Comparison of ENCODE assay signal across 8 cellular contexts in the genomic region with DNA sequence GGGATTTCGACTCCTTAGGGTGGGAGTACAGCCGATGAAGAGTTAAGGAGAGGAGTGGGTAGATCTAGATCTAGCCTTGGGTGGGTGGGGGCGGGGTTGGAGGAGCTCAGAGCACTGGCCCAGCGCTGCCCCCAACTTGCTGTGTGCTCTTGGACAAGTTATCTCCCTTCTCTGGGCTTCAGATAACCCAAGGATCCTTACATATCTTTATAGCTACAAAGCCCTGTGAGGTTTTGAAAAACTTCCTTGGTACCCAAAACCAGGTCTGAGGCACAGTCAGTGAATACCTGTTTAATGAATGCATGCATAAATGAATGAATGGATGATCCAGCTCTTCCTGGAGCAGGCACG. TPM values are rescaled to one million over a fixed set of nuclear protein-coding genes. Genes with fewer than 3 reads are reported as not detected.
DNase-seq lines count a peak whose midpoint lies in the region; ATAC-seq and TF ChIP-seq lines count a peak whose summit lies in the region.

No MANE protein-coding gene starts in this region.

- H3K9me3 ChIP-seq in stomach: no peaks in the 10 kb centered on the region

- H3K9me3 Mint-ChIP-seq in activated CD4-positive, alpha-beta T cell treated with anti-CD3 and anti-CD28 coated beads for 36 hours (ENCODE audit: low read depth): no peaks in the 10 kb centered on the region
- H3K9me3 Mint-ChIP-seq in activated CD8-positive, alpha-beta T cell treated with anti-CD3 and anti-CD28 coated beads for 36 hours: no peaks in the 10 kb centered on the region
- no peaks in the 10 kb centered on the region for H3K9me3 Mint-ChIP-seq in immature natural killer cell

- no peak for ATAC-seq in activated CD4-positive, alpha-beta T cell treated with anti-CD3 and anti-CD28 coated beads for 36 hours
- no peak for ATAC-seq in activated CD8-positive, alpha-beta T cell treated with anti-CD3 and anti-CD28 coated beads for 36 hours

- peak overlapping the region; percentile 95 for H3K27ac Mint-ChIP-seq in activated CD4-positive, alpha-beta T cell treated with anti-CD3 and anti-CD28 coated beads for 36 hours
- peak overlapping the region; percentile 94 for H3K27ac Mint-ChIP-seq in activated CD8-positive, alpha-beta T cell treated with anti-CD3 and anti-CD28 coated beads for 36 hours
- peak overlapping the region in 5 of 6 donors; percentile 72 to 85 (median 80) for H3K27ac Mint-ChIP-seq in immature natural killer cell

- H3K36me3 ChIP-seq in stomach: peaks cover 3 to 5% (median 4%) of the 10 kb centered on the region in 4 donors

- peaks cover 24% of the 10 kb centered on the region for H3K36me3 Mint-ChIP-seq in activated CD4-positive, alpha-beta T cell treated with anti-CD3 and anti-CD28 coated beads for 36 hours (ENCODE audit: low read depth)
- H3K36me3 Mint-ChIP-seq in activated CD8-positive, alpha-beta T cell treated with anti-CD3 and anti-CD28 coated beads for 36 hours (ENCODE audit: low read depth): peaks cover 28% of the 10 kb centered on the region
- peaks cover 0 to 5% (median 4%) of the 10 kb centered on the region in 3 donors for H3K36me3 Mint-ChIP-seq in immature natural killer cell

- peak overlapping the region; percentile 80 for H3K4me3 Mint-ChIP-seq in activated CD4-positive, alpha-beta T cell treated with anti-CD3 and anti-CD28 coated beads for 36 hours
- H3K4me3 Mint-ChIP-seq in activated CD8-positive, alpha-beta T cell treated with anti-CD3 and anti-CD28 coated beads for 36 hours: peak overlapping the region; percentile 81
- peak overlapping the region; percentile 77 to 80 (median 78) for H3K4me3 Mint-ChIP-seq in immature natural killer cell

- peak overlapping the region; percentile 62 to 70 (median 66) for H3K4me3 ChIP-seq in stomach

- peaks cover 35 to 88% (median 67%) of the 10 kb centered on the region in 4 donors for H3K4me1 ChIP-seq in stomach

- H3K4me1 Mint-ChIP-seq in activated CD4-positive, alpha-beta T cell treated with anti-CD3 and anti-CD28 coated beads for 36 hours: peaks cover 41% of the 10 kb centered on the region
- H3K4me1 Mint-ChIP-seq in activated CD8-positive, alpha-beta T cell treated with anti-CD3 and anti-CD28 coated beads for 36 hours (ENCODE audit: low read depth): peaks cover 37% of the 10 kb centered on the region
- H3K4me1 Mint-ChIP-seq in immature natural killer cell: peaks cover 16 to 22% of the 10 kb centered on the region in 2 donors

- no peak for TF ChIP-seq CTCF in activated CD8-positive, alpha-beta T cell treated with anti-CD3 and anti-CD28 coated beads for 36 hours (IDR thresholded peaks at IDR 0.05)
- TF ChIP-seq CTCF in stomach (IDR thresholded peaks at IDR 0.05) (no peak), GM10266 (IDR thresholded peaks at IDR 0.05; ENCODE audit: control insufficient read depth, insufficient read depth, low read depth, missing control alignments) (no peak)

- no peaks in the 10 kb centered on the region for H3K27me3 ChIP-seq in stomach

- POLR2A ChIA-PET in activated CD4-positive, alpha-beta T cell treated with anti-CD3 and anti-CD28 coated beads for 36 hours (lab: Charles Lee): interaction anchor here (1.1 to 2.1 kb wide), 3 partner anchors 10 to 44 kb away, joined by 4 to 9 read pairs (median 9); no protein-coding TSS in a partner anchor
- POLR2A ChIA-PET in activated CD8-positive, alpha-beta T cell treated with anti-CD3 and anti-CD28 coated beads for 36 hours (lab: Charles Lee): interaction anchor here (0.7 to 2.8 kb wide), 4 partner anchors 23 to 240 kb away, joined by 3 to 11 read pairs (median 5); a partner anchor contains a TSS

- DNase-seq in activated CD4-positive, alpha-beta T cell treated with anti-CD3 and anti-CD28 coated beads for 36 hours: no peak
- no peak for DNase-seq in activated CD4-positive, alpha-beta T cell treated with anti-CD3 and anti-CD28 coated beads, Interleukin-2, amount 50 U/mL, for 4 hours
- no peak for DNase-seq in activated CD8-positive, alpha-beta T cell treated with anti-CD3 and anti-CD28 coated beads for 36 hours
- no peak for DNase-seq in immature natural killer cell
- DNase-seq in stomach: no peak
- DNase-seq in islet precursor cell: no peak
- DNase-seq in NCI-H1105 treated with DMSO at 0.1 percent for 48 hours (lab: John Stamatoyannopoulos, UW): no peak
- DNase-seq in GM10266 (ENCODE audit: extremely low spot score): no peak

- no peaks in the 10 kb centered on the region for H3K27me3 Mint-ChIP-seq in activated CD4-positive, alpha-beta T cell treated with anti-CD3 and anti-CD28 coated beads for 36 hours
- no peaks in the 10 kb centered on the region for H3K27me3 Mint-ChIP-seq in activated CD8-positive, alpha-beta T cell treated with anti-CD3 and anti-CD28 coated beads for 36 hours
- H3K27me3 Mint-ChIP-seq in immature natural killer cell (ENCODE audit: low read depth in 3 of 3): peaks cover 2 to 18% (median 11%) of the 10 kb centered on the region in 3 donors

- CTCF ChIA-PET in activated CD4-positive, alpha-beta T cell treated with anti-CD3 and anti-CD28 coated beads for 36 hours (lab: Charles Lee): interaction anchor here (0.6 to 1.8 kb wide), 5 partner anchors 14 to 323 kb away, joined by 3 to 9 read pairs (median 4); no protein-coding TSS in a partner anchor
- CTCF ChIA-PET in activated CD8-positive, alpha-beta T cell treated with anti-CD3 and anti-CD28 coated beads for 36 hours (lab: Charles Lee): interaction anchor here (1.1 to 2.0 kb wide), 2 partner anchors 14 to 41 kb away, joined by 4 to 8 read pairs; no protein-coding TSS in a partner anchor

- TF ChIP-seq EP300 in stomach (IDR thresholded peaks at IDR 0.05): no peak

- no peak for TF ChIP-seq POLR2A in stomach (IDR thresholded peaks at IDR 0.05)

- 31 to 45% (median 33%) methylated on average over 5 of the region's 5 CpGs for WGBS in stomach, 5 donors

- H3K27ac ChIP-seq in stomach: peak overlapping the region in 4 of 5 donors; percentile 92 to 99 (median 96)

- intact Hi-C loops in activated CD4-positive, alpha-beta T cell treated with anti-CD3 and anti-CD28 coated beads for 36 hours (cut with DNase I, micrococcal nuclease): loop anchor here (1.0 to 10.0 kb wide), 10 partner anchors 42 to 1767 kb away; a partner anchor contains a TSS
- intact Hi-C loops in activated CD8-positive, alpha-beta T cell treated with anti-CD3 and anti-CD28 coated beads for 36 hours (cut with micrococcal nuclease): loop anchor here (5.0 kb wide), 2 partner anchors 208 to 327 kb away; a partner anchor contains a TSS
- intact Hi-C loops in stomach (cut with DNase I; ENCODE audit: low total_unique reads): loop anchor here (10.0 kb wide), 1 partner anchor 225 kb away; no protein-coding TSS in a partner anchor

RNA-seq across cellular contexts. Expression of a gene that starts 1.3 kb away (rescaled TPM):
- total RNA-seq in activated CD4-positive, alpha-beta T cell treated with anti-CD3 and anti-CD28 coated beads for 36 hours: 100 to 1,000 TPM; 158 to 170 TPM
- total RNA-seq in activated CD8-positive, alpha-beta T cell treated with anti-CD3 and anti-CD28 coated beads for 36 hours: 100 to 1,000 TPM; 180 to 181 TPM
- polyA plus RNA-seq in immature natural killer cell (10 to 100 TPM; 31.6 to 62.3 (median 59.0) TPM), stomach (10 to 100 TPM; 32.2 to 51.8 (median 36.2) TPM)
- 100 to 1,000 TPM in 3 of 5 donors, 10 to 100 TPM in 2; 33.0 to 148 (median 113) TPM for total RNA-seq in stomach
